ENCODE assay signal across 2 cellular contexts in the genomic region with DNA sequence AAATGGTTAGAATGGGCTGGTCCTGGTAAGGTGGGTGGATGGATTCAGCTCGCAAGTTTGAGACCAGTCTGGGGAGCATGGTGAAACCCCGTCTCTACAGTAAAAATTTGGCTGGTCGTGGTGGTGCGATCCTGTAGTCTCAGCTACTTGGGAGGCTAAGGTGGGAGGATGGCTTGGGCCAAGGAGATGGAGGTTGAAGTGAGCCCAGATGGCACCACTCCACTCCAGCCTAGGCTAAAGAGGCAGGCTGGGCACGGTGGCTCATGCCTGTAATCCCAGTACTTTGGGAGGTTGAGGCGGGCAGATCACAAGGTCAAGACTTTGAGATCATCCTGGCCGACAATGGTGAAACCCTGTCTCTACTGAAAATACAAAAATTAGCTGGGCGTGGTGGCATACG.
A peak's percentile ranks its signal among the peaks of the same experiment; 100 is the strongest.
TF ChIP-seq lines count a peak whose summit lies in the region.

No MANE protein-coding gene starts in this region.

TF ChIP-seq in GM23338, 12 proteins besides CTCF, POLR2A, EP300 and RAD21:
- no peak for TF ChIP-seq ETS1 (IDR thresholded peaks at IDR 0.05)
- TF ChIP-seq POLR2AphosphoS5 (IDR thresholded peaks at IDR 0.05; ENCODE audit: low read depth): peak; percentile 51
- TF ChIP-seq EZH2 (IDR thresholded peaks at IDR 0.05; ENCODE audit: low read depth, unreplicated experiment): no peak

TF ChIP-seq in H1, 55 proteins besides CTCF, POLR2A, EP300 and RAD21:
- TF ChIP-seq SP2 (IDR thresholded peaks at IDR 0.05; ENCODE audit: low read length) (no peak), HDAC2 (IDR thresholded peaks at IDR 0.05; ENCODE audit: borderline replicate concordance in 1 of 2, low read depth in 2 of 2, low read length in 2 of 2) (no peak), CHD7 (IDR thresholded peaks at IDR 0.05; ENCODE audit: insufficient replicate concordance, low read length) (no peak), NRF1 (IDR thresholded peaks at IDR 0.05; ENCODE audit: low read depth, low read length) (no peak), POLR2AphosphoS5 (IDR thresholded peaks at IDR 0.05; ENCODE audit: low read depth, low read length) (peak; percentile 36; the same call in 1 of the 2 replicates), CTBP2 (IDR thresholded peaks at IDR 0.05; ENCODE audit: borderline replicate concordance, insufficient read depth, insufficient read length, low read length) (no peak), HDAC6 (IDR thresholded peaks at IDR 0.05; ENCODE audit: low read depth, low read length) (no peak)
